Comparison of ENCODE assay signal across 1 cellular context in genomic region chr2:240985881-240986786, GRCh38.
TF ChIP-seq lines count a peak whose summit lies in the region.

No MANE protein-coding gene starts in this region.

TF ChIP-seq in HepG2, 621 proteins besides CTCF, POLR2A, EP300 and RAD21 (continued from another document):
- TF ChIP-seq, protein P1, sequence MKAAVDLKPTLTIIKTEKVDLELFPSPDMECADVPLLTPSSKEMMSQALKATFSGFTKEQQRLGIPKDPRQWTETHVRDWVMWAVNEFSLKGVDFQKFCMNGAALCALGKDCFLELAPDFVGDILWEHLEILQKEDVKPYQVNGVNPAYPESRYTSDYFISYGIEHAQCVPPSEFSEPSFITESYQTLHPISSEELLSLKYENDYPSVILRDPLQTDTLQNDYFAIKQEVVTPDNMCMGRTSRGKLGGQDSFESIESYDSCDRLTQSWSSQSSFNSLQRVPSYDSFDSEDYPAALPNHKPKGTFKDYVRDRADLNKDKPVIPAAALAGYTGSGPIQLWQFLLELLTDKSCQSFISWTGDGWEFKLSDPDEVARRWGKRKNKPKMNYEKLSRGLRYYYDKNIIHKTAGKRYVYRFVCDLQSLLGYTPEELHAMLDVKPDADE (CRISPR knock-in tag; IDR thresholded peaks at IDR 0.05), result no peak
- TF ChIP-seq NR2F1 (CRISPR knock-in tag; IDR thresholded peaks at IDR 0.05) (peak in 1 of 2 experiments; percentile 55; a peak in 1 of 4 replicates), HNRNPL (IDR thresholded peaks at IDR 0.05; ENCODE audit: low read depth, low read length) (peak; percentile 62; the same call in 1 of the 2 replicates), ARNT (IDR thresholded peaks at IDR 0.05) (no peak), HNF4A (CRISPR knock-in tag; IDR thresholded peaks at IDR 0.05) (peak; percentile 5; the same call in 1 of the 2 replicates), NRL (CRISPR knock-in tag; IDR thresholded peaks at IDR 0.05; ENCODE audit: borderline replicate concordance) (peak; percentile 2; the same call in 1 of the 2 replicates), NR2F6 (IDR thresholded peaks at IDR 0.05) (0 out of 2 replicates have a peak, but pooled peaks have one; percentile 29), NR2F6 (CRISPR knock-in tag; IDR thresholded peaks at IDR 0.05) (peak; percentile 46; the same call in 1 of the 2 replicates), NR2F2 (IDR thresholded peaks at IDR 0.05; ENCODE audit: borderline replicate concordance, low read depth) (peak; percentile 57; the same call in 1 of the 2 replicates), NFE2 (CRISPR knock-in tag; IDR thresholded peaks at IDR 0.05) (no peak), KDM5B (CRISPR knock-in tag; IDR thresholded peaks at IDR 0.05; ENCODE audit: borderline replicate concordance) (0 out of 2 replicates have a peak, but pooled peaks have one; percentile 16), HNRNPLL (IDR thresholded peaks at IDR 0.05; ENCODE audit: low read depth, low read length, poor library complexity, severe bottlenecking) (peak; percentile 11), GTF3A (CRISPR knock-in tag; conservative IDR thresholded peaks at IDR 0.05) (no peak)
- TF ChIP-seq, protein P2, sequence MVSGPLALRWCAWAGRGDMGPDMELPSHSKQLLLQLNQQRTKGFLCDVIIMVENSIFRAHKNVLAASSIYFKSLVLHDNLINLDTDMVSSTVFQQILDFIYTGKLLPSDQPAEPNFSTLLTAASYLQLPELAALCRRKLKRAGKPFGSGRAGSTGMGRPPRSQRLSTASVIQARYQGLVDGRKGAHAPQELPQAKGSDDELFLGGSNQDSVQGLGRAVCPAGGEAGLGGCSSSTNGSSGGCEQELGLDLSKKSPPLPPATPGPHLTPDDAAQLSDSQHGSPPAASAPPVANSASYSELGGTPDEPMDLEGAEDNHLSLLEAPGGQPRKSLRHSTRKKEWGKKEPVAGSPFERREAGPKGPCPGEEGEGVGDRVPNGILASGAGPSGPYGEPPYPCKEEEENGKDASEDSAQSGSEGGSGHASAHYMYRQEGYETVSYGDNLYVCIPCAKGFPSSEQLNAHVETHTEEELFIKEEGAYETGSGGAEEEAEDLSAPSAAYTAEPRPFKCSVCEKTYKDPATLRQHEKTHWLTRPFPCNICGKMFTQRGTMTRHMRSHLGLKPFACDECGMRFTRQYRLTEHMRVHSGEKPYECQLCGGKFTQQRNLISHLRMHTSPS (CRISPR knock-in tag; IDR thresholded peaks at IDR 0.05; ENCODE audit: low read depth), result 0 out of 2 replicates have a peak, but pooled peaks have one; percentile 53
